In genomic region chr5:179798144-179798770, GRCh38 we compare ENCODE assay signal across 2 cellular contexts.
TF ChIP-seq lines count a peak whose summit lies in the region.

No MANE protein-coding gene starts in this region.

TF ChIP-seq in HCT116, 20 proteins besides CTCF, POLR2A, EP300 and RAD21:
- TF ChIP-seq YY1 (IDR thresholded peaks at IDR 0.05; ENCODE audit: extremely low read depth, insufficient replicate concordance, low read depth, low read length): no peak
- no peak for TF ChIP-seq EGR1 (IDR thresholded peaks at IDR 0.05; ENCODE audit: low read depth)
- TF ChIP-seq FOSL1 (IDR thresholded peaks at IDR 0.05; ENCODE audit: low read depth): no peak
- TF ChIP-seq EZH2phosphoT487 (IDR thresholded peaks at IDR 0.05; ENCODE audit: borderline replicate concordance): no peak
- no peak for TF ChIP-seq ZNF274 (IDR thresholded peaks at IDR 0.05; ENCODE audit: low read depth, low read length)
- TF ChIP-seq, protein P1, sequence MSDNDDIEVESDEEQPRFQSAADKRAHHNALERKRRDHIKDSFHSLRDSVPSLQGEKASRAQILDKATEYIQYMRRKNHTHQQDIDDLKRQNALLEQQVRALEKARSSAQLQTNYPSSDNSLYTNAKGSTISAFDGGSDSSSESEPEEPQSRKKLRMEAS (IDR thresholded peaks at IDR 0.05): no peak
- no peak for TF ChIP-seq CEBPB (IDR thresholded peaks at IDR 0.05; ENCODE audit: low read depth)
- no peak for TF ChIP-seq CBX3 (IDR thresholded peaks at IDR 0.05; ENCODE audit: low read depth)
- TF ChIP-seq JUND (IDR thresholded peaks at IDR 0.05): no peak
- no peak for TF ChIP-seq SIN3A (IDR thresholded peaks at IDR 0.05; ENCODE audit: low read depth)
- TF ChIP-seq TCF7L2 (IDR thresholded peaks at IDR 0.05; ENCODE audit: borderline replicate concordance, extremely low read depth, insufficient read depth, insufficient read length): no peak
- TF ChIP-seq POLR2AphosphoS5 (IDR thresholded peaks at IDR 0.05; ENCODE audit: low read depth, low read length): no peak

TF ChIP-seq in GM12878, 131 proteins besides CTCF, POLR2A, EP300 and RAD21:
- TF ChIP-seq JUND (IDR thresholded peaks at IDR 0.05; ENCODE audit: low read depth, low read length) (no peak), BHLHE40 (IDR thresholded peaks at IDR 0.05; ENCODE audit: borderline replicate concordance in 1 of 2, low read depth in 2 of 2, low read length in 1 of 2) (no peak), ZZZ3 (IDR thresholded peaks at IDR 0.05; ENCODE audit: control insufficient read depth, insufficient read length, low read depth) (no peak), GABPA (IDR thresholded peaks at IDR 0.05; ENCODE audit: low read depth) (no peak), PAX5 (IDR thresholded peaks at IDR 0.05; ENCODE audit: borderline replicate concordance, low read depth, low read length) (no peak), ZNF622 (IDR thresholded peaks at IDR 0.05) (no peak), TBL1XR1 (IDR thresholded peaks at IDR 0.05; ENCODE audit: low read depth, low read length) (no peak)
